1 cellular context compared by ENCODE assay signal in genomic region chr22:41947181-41948080, GRCh38.
TF ChIP-seq lines count a peak whose summit lies in the region.

No MANE protein-coding gene starts in this region.

TF ChIP-seq in K562, 482 proteins besides CTCF, POLR2A, EP300 and RAD21 (continued from another document):
- TF ChIP-seq ZFP91 (CRISPR knock-in tag; IDR thresholded peaks at IDR 0.05) (peak; percentile 96), ZFX (CRISPR knock-in tag; IDR thresholded peaks at IDR 0.05) (peak; percentile 4; the same call in 1 of the 2 replicates), STAT6 (CRISPR knock-in tag; IDR thresholded peaks at IDR 0.05) (no peak), ZNF589 (CRISPR knock-in tag; IDR thresholded peaks at IDR 0.05; ENCODE audit: low read depth) (no peak), ZNF232 (CRISPR knock-in tag; IDR thresholded peaks at IDR 0.05) (no peak), ATF6 (CRISPR knock-in tag; IDR thresholded peaks at IDR 0.05) (peak; percentile 3; the same call in 1 of the 2 replicates), L3MBTL2 (IDR thresholded peaks at IDR 0.05) (peak; percentile 8; the same call in 1 of the 2 replicates), SMAD4 (CRISPR knock-in tag; conservative IDR thresholded peaks at IDR 0.05) (0 out of 2 replicates have a peak, but pooled peaks have one; percentile 15), MGA (IDR thresholded peaks at IDR 0.05) (peak; percentile 57), VEZF1 (CRISPR knock-in tag; IDR thresholded peaks at IDR 0.05) (peak; percentile 31; the same call in 1 of the 2 replicates), MNT (conservative IDR thresholded peaks at IDR 0.05) (peak; percentile 3 to 55; a peak in 3 of 4 replicates), TFAP4 (CRISPR knock-in tag; IDR thresholded peaks at IDR 0.05; ENCODE audit: borderline replicate concordance) (peak; percentile 57; the same call in 1 of the 2 replicates), ZNF124 (CRISPR knock-in tag; IDR thresholded peaks at IDR 0.05) (no peak)
